ENCODE assay signal across 13 cellular contexts in the genomic region with DNA sequence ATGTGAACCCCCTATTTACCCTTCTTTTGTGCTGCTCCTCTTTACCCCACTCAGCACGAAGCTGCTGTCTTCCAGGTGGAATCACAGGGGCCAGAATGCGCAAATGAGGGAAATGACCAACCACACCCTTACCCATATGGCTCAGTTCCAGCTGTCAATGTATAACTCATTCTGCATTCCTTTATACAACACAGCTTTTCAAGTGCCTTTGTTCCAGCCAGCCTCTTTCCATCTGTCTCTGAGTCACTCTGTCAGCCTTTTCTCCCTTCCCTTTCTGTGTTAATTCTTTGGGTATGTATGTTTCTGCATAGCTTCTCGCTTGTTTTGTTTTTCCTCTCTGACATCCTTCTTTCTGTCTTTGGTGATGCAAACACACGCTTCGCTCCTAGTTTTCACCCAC. TPM values are rescaled to one million over a fixed set of nuclear protein-coding genes. Genes with fewer than 3 reads are reported as not detected.
A peak's percentile ranks its signal among the peaks of the same experiment; 100 is the strongest.
DNase-seq lines count a peak whose midpoint lies in the region; ATAC-seq and TF ChIP-seq lines count a peak whose summit lies in the region.
"Had no signal": no experiment of that assay in that cellular context is flagged by ENCODE, and none has a peak within 500 bp of the region (broad histone marks: within the 10 kb centered on the region; RNA-seq: fewer than 3 reads in every experiment).

No MANE protein-coding gene starts in this region.

- DNase-seq in COLO668 (lab: John Stamatoyannopoulos, UW; ENCODE audit: unreplicated experiment) (peak; percentile 1), LoVo (ENCODE audit: low spot score) (peak; percentile 63), chondrocyte (ENCODE audit: low spot score) (no peak), mesenchymal stem cell (peak; percentile 50), omental fat pad (ENCODE audit: low spot score) (no peak), NCI-H2081 (lab: John Stamatoyannopoulos, UW) (no peak), caudate nucleus (lab: John Stamatoyannopoulos, UW) (no peak)
- DNase-seq: DMS79; naive thymus-derived CD4-positive, alpha-beta T cell; NCI-H2029; T-helper 1 cell had no signal

- peak overlapping the region; percentile 19 for H2AK5ac ChIP-seq in mesenchymal stem cell (ENCODE audit: low read length, severe bottlenecking)

- H3K4ac ChIP-seq in mesenchymal stem cell (ENCODE audit: low read depth in 1 of 2, low read length in 2 of 2) = no peak overlapping the region

- H3K4me1 ChIP-seq in mesenchymal stem cell (ENCODE audit: control insufficient read depth, insufficient read depth, low read depth, low read length) = peaks cover 5% of the 10 kb centered on the region

- H3K27ac ChIP-seq in mesenchymal stem cell (ENCODE audit: low read length, poor library complexity, severe bottlenecking) (peak overlapping the region; percentile 76), caudate nucleus (ENCODE audit: low read depth, low read length) (no peak overlapping the region)

- no peak overlapping the region for H3K23ac ChIP-seq in mesenchymal stem cell (ENCODE audit: low read length in 2 of 2)

- H3K4me3 Mint-ChIP-seq in chondrocyte (ENCODE audit: unreplicated experiment) = no peak overlapping the region
- H3K4me3 Mint-ChIP-seq: naive thymus-derived CD4-positive, alpha-beta T cell had no signal

- H3K4me2 ChIP-seq in mesenchymal stem cell (ENCODE audit: low read length, poor library complexity, severe bottlenecking) = peak overlapping the region; percentile 2

- no peak overlapping the region for H3K18ac ChIP-seq in mesenchymal stem cell (ENCODE audit: low read depth in 1 of 2, low read length in 2 of 2)

- peaks cover 2% of the 10 kb centered on the region for H3K36me3 Mint-ChIP-seq in chondrocyte (ENCODE audit: low read depth)

- H3K36me3 ChIP-seq in mesenchymal stem cell (ENCODE audit: control insufficient read depth in 1 of 2, insufficient read depth in 2 of 2, low read depth in 1 of 2, low read length in 2 of 2) = no peaks in the 10 kb centered on the region

- TF ChIP-seq CTCF in chondrocyte (IDR thresholded peaks at IDR 0.05) = no peak
- no peak for TF ChIP-seq CTCF in omental fat pad (IDR thresholded peaks at IDR 0.05)

- no peak overlapping the region for H3K9ac ChIP-seq in mesenchymal stem cell (ENCODE audit: low read length)

- H3K14ac ChIP-seq in mesenchymal stem cell (ENCODE audit: low read length in 2 of 2) = no peak overlapping the region

- H3K27me3 Mint-ChIP-seq in chondrocyte (ENCODE audit: low read depth) = no peaks in the 10 kb centered on the region
- H3K27me3 Mint-ChIP-seq: naive thymus-derived CD4-positive, alpha-beta T cell had no signal

- no peak overlapping the region for H2BK15ac ChIP-seq in mesenchymal stem cell (ENCODE audit: low read depth, poor library complexity, severe bottlenecking)

- no peaks in the 10 kb centered on the region for H3K27me3 ChIP-seq in mesenchymal stem cell (ENCODE audit: control insufficient read depth in 1 of 2, insufficient read depth in 1 of 2, low read length in 2 of 2)

- no peak overlapping the region for H4K8ac ChIP-seq in mesenchymal stem cell (ENCODE audit: low read length)

- peaks cover 7% of the 10 kb centered on the region for H3K9me3 Mint-ChIP-seq in chondrocyte (ENCODE audit: low read depth)
- H3K9me3 Mint-ChIP-seq: naive thymus-derived CD4-positive, alpha-beta T cell had no signal

- ATAC-seq in omental fat pad (ENCODE audit: low FRiP score) (no peak), HG02571 (IDR thresholded peaks at IDR 0.05; ENCODE audit: unreplicated experiment) (no peak)
- ATAC-seq: naive thymus-derived CD4-positive, alpha-beta T cell had no signal

- H2BK120ac ChIP-seq in mesenchymal stem cell (ENCODE audit: low read depth, low read length) = no peak overlapping the region

- H3K9me3 ChIP-seq in mesenchymal stem cell (ENCODE audit: control insufficient read depth, low read length) = no peaks in the 10 kb centered on the region

- peak overlapping the region; percentile 60 for H3K27ac Mint-ChIP-seq in chondrocyte (ENCODE audit: unreplicated experiment)

- H3K4me3 ChIP-seq in mesenchymal stem cell (ENCODE audit: insufficient read depth in 1 of 2, low read depth in 1 of 2, low read length in 2 of 2) = no peak overlapping the region

- H3K4me1 Mint-ChIP-seq in chondrocyte (ENCODE audit: low read depth) = peaks cover 15% of the 10 kb centered on the region

- no peaks in the 10 kb centered on the region for H3K79me1 ChIP-seq in mesenchymal stem cell (replicated peaks; ENCODE audit: low read length, poor library complexity, severe bottlenecking)

- 20% methylated on average over 5 of the region's 5 CpGs for whole genome bisulfite sequencing in mesenchymal stem cell

- H4K91ac ChIP-seq in mesenchymal stem cell (ENCODE audit: low read length) = no peak overlapping the region

- H2BK5ac ChIP-seq in mesenchymal stem cell (ENCODE audit: low read depth, low read length, poor library complexity, severe bottlenecking) = no peak overlapping the region

- H2BK12ac ChIP-seq in mesenchymal stem cell (ENCODE audit: low read length in 2 of 2) = peak overlapping the region in 1 of 2 experiments; percentile 54

- H2AFZ ChIP-seq in mesenchymal stem cell (ENCODE audit: low read depth, low read length) = no peak overlapping the region

RNA-seq across cellular contexts. Expression of gene RS1, which starts 54.6 kb away (rescaled TPM):
- total RNA-seq in chondrocyte (not detected in 3 replicates), omental fat pad (not detected)
- polyA plus RNA-seq in mesenchymal stem cell (2013, experiment 1 of 2) = not detected
- not detected for polyA plus RNA-seq in mesenchymal stem cell (2013, experiment 2 of 2)
- total RNA-seq: naive thymus-derived CD4-positive, alpha-beta T cell had no signal
- polyA plus RNA-seq: esophagus; naive thymus-derived CD4-positive, alpha-beta T cell had no signal

Comparison
In these comparisons a context has a peak if more than half of its experiments do, and no peak if none do; other contexts are left out.
1. DNase-seq: peak in COLO668 (single experiment), LoVo (single experiment) and mesenchymal stem cell (single experiment); none in chondrocyte (single experiment), omental fat pad (single experiment), NCI-H2081 (0 of 2) and caudate nucleus (0 of 61).